ENCODE assay signal across 9 cellular contexts in the genomic region with DNA sequence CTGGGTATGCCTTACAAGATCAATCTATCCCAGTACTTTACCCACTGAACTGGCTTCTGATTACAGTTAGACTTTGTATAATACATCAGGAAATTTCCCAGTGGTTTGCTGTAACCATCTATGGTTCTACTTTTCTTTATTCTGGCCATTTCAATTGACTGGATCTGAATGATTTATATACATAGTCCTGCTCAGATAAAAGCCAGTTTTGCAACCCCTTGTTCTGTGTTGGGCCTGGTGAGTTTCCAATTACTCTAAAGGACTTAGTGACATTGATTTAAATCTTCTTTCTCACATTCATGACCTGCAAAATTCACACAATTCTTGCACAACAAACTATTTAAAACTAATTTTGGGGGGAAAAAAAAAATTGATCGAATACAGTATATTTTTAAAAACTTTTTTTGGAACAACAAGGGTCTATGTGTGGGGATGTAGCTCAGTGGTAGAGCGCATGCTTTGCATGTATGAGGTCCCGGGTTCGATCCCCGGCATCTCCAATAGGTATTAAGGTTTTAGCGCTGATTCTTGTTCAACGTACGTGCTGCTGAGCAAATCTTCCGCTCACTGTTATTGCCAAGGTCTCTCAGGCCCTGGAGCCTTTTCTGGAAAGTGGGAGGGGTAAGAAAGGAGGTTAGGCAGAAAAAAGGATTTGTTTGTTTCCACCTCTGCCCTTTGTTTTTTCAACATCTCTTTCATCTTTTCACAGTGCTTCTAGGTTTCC.
DNase-seq lines count a peak whose midpoint lies in the region; TF ChIP-seq lines count a peak whose summit lies in the region.
"Had no signal": no experiment of that assay in that cellular context is flagged by ENCODE, and none has a peak within 500 bp of the region (broad histone marks: within the 10 kb centered on the region; RNA-seq: fewer than 3 reads in every experiment).

No MANE protein-coding gene starts in this region.

- H3K9ac ChIP-seq in adipocyte (ENCODE audit: low read length), result no peak overlapping the region

- H3K4me1 ChIP-seq in adipocyte (ENCODE audit: control insufficient read depth, insufficient read depth, low read length), result no peaks in the 10 kb centered on the region
- H3K4me1 ChIP-seq in Peyer's patch, result no peaks in the 10 kb centered on the region

- H3K27me3 ChIP-seq in adipocyte (replicated peaks; ENCODE audit: control insufficient read depth, insufficient read depth, low read length), result no peaks in the 10 kb centered on the region
- no peaks in the 10 kb centered on the region for H3K27me3 ChIP-seq in Peyer's patch

- TF ChIP-seq POLR2A in Peyer's patch (IDR thresholded peaks at IDR 0.05), result no peak

- H3K9me3 ChIP-seq in adipocyte (ENCODE audit: control insufficient read depth, low read length) (no peaks in the 10 kb centered on the region), Peyer's patch (no peaks in the 10 kb centered on the region)

- H3K4me3 ChIP-seq in adipocyte (ENCODE audit: low read length) (no peak overlapping the region), retinal pigment epithelial cell (ENCODE audit: low read length) (no peak overlapping the region), Peyer's patch (no peak overlapping the region)

- DNase-seq in DMS53 (lab: John Stamatoyannopoulos, UW) (peak; percentile 54), DMS53 treated with DMSO at 0.1 percent for 48 hours (lab: John Stamatoyannopoulos, UW; ENCODE audit: unreplicated experiment) (no peak), NCI-H1694 (lab: John Stamatoyannopoulos, UW) (peak; percentile 43), adipocyte (ENCODE audit: low read depth) (peak; percentile 68), retinal pigment epithelial cell (ENCODE audit: low read depth) (peak; percentile 16), T1000 (lab: John Stamatoyannopoulos, UW) (no peak), NOMO-1 treated with dmso at 0.1 percent for 144 hours (lab: John Stamatoyannopoulos, UW; ENCODE audit: unreplicated experiment) (no peak), Peyer's patch (no peak)

- no peak overlapping the region for H3K27ac ChIP-seq in Peyer's patch
- H3K27ac ChIP-seq: 22Rv1 had no signal

- no peak for TF ChIP-seq CTCF in retinal pigment epithelial cell (conservative IDR thresholded peaks at IDR 0.05; ENCODE audit: low read depth, low read length)
- no peak for TF ChIP-seq CTCF in Peyer's patch (IDR thresholded peaks at IDR 0.05)

- H3K36me3 ChIP-seq in adipocyte (ENCODE audit: control insufficient read depth, insufficient read depth, low read length, severe bottlenecking), result no peaks in the 10 kb centered on the region
- H3K36me3 ChIP-seq in Peyer's patch, result no peaks in the 10 kb centered on the region

Comparison
In these comparisons a context has a peak if more than half of its experiments do, and no peak if none do; other contexts are left out.
1. DNase-seq: peak in DMS53 (single experiment), NCI-H1694 (single experiment), adipocyte (single experiment) and retinal pigment epithelial cell (single experiment); none in DMS53 treated with DMSO at 0.1 percent for 48 hours (single experiment), T1000 (single experiment), NOMO-1 treated with dmso at 0.1 percent for 144 hours (single experiment) and Peyer's patch (0 of 3).